Comparison of ENCODE assay signal across 2 cellular contexts in genomic region chr5:132259061-132259851, GRCh38.
A peak's percentile ranks its signal among the peaks of the same experiment; 100 is the strongest.
TF ChIP-seq lines count a peak whose summit lies in the region.

No MANE protein-coding gene starts in this region.

TF ChIP-seq in HEK293T, 16 proteins besides CTCF, POLR2A, EP300 and RAD21:
- TF ChIP-seq LEF1 (IDR thresholded peaks at IDR 0.05; ENCODE audit: borderline replicate concordance) (no peak), TARDBP (IDR thresholded peaks at IDR 0.05) (no peak), ELF4 (IDR thresholded peaks at IDR 0.05) (no peak), FOXM1 (IDR thresholded peaks at IDR 0.05; ENCODE audit: borderline replicate concordance) (no peak), CTBP1 (IDR thresholded peaks at IDR 0.05; ENCODE audit: borderline replicate concordance) (no peak), SP1 (IDR thresholded peaks at IDR 0.05) (no peak), PKNOX1 (IDR thresholded peaks at IDR 0.05) (no peak), L3MBTL2 (conservative IDR thresholded peaks at IDR 0.05) (peak; percentile 37; the same call in 1 of the 2 replicates)

TF ChIP-seq in K562, 482 proteins besides CTCF, POLR2A, EP300 and RAD21:
- 0 out of 2 replicates have a peak, but pooled peaks have one; percentile 25 for TF ChIP-seq CREM (IDR thresholded peaks at IDR 0.05; ENCODE audit: low read depth)
- no peak for TF ChIP-seq ARID2 (IDR thresholded peaks at IDR 0.05)
- TF ChIP-seq NFIC (IDR thresholded peaks at IDR 0.05): 0 out of 2 replicates have a peak, but pooled peaks have one; percentile 34
- TF ChIP-seq HDAC1 (IDR thresholded peaks at IDR 0.05): peak in 1 of 2 experiments; percentile 57; a peak in 1 of 4 replicates
- 0 out of 4 replicates have a peak, but pooled peaks of 1 of the 2 experiments have one; percentile 12 for TF ChIP-seq MLLT1 (IDR thresholded peaks at IDR 0.05)
- peak; percentile 97 for TF ChIP-seq ZBTB33 (CRISPR knock-in tag; IDR thresholded peaks at IDR 0.05)
- no peak for TF ChIP-seq ATF1 (CRISPR knock-in tag; IDR thresholded peaks at IDR 0.05)
- peak; percentile 13; the same call in 1 of the 2 replicates for TF ChIP-seq ATF1 (tag; IDR thresholded peaks at IDR 0.05)
- TF ChIP-seq CHD1 (IDR thresholded peaks at IDR 0.05; ENCODE audit: low read length): peak; percentile 43
- no peak for TF ChIP-seq PURB (CRISPR knock-in tag; IDR thresholded peaks at IDR 0.05; ENCODE audit: low read depth)
- no peak for TF ChIP-seq MCM7 (IDR thresholded peaks at IDR 0.05)
- TF ChIP-seq LARP7 (IDR thresholded peaks at IDR 0.05): no peak
- TF ChIP-seq CBX8 (IDR thresholded peaks at IDR 0.05; ENCODE audit: borderline replicate concordance, extremely low read depth, low read depth, low read length, poor library complexity, severe bottlenecking): no peak
- peak; percentile 67 for TF ChIP-seq MAX (CRISPR knock-in tag; IDR thresholded peaks at IDR 0.05)
- TF ChIP-seq ZNF592 (IDR thresholded peaks at IDR 0.05): 0 out of 2 replicates have a peak, but pooled peaks have one; percentile 12
- peak; percentile 55 for TF ChIP-seq L3MBTL2 (IDR thresholded peaks at IDR 0.05)
- TF ChIP-seq KLF16 (IDR thresholded peaks at IDR 0.05): no peak
- 0 out of 4 replicates have a peak, but pooled peaks of 1 of the 2 experiments have one; percentile 10 for TF ChIP-seq NRF1 (conservative IDR thresholded peaks at IDR 0.05 in 1 of 2, IDR thresholded peaks at IDR 0.05 in 1 of 2)
- no peak for TF ChIP-seq DDX20 (tag; IDR thresholded peaks at IDR 0.05; ENCODE audit: low read depth)
- no peak for TF ChIP-seq IRF2 (CRISPR knock-in tag; IDR thresholded peaks at IDR 0.05)
- TF ChIP-seq EWSR1 (IDR thresholded peaks at IDR 0.05; ENCODE audit: borderline replicate concordance, low read depth, partially characterized antibody): no peak
- no peak for TF ChIP-seq RB1 (IDR thresholded peaks at IDR 0.05; ENCODE audit: low read depth)
- no peak for TF ChIP-seq HCFC1 (IDR thresholded peaks at IDR 0.05; ENCODE audit: low read depth, low read length)
- TF ChIP-seq RBFOX2 (IDR thresholded peaks at IDR 0.05; ENCODE audit: low read depth, low read length): peak; percentile 51
- no peak for TF ChIP-seq MTA1 (IDR thresholded peaks at IDR 0.05; ENCODE audit: borderline replicate concordance)
- peak; percentile 13; the same call in 1 of the 2 replicates for TF ChIP-seq ZBTB7A (IDR thresholded peaks at IDR 0.05; ENCODE audit: borderline replicate concordance, control insufficient read depth, low read depth, low read length)
- no peak for TF ChIP-seq KLF6 (CRISPR knock-in tag; IDR thresholded peaks at IDR 0.05; ENCODE audit: borderline replicate concordance)
- TF ChIP-seq ZSCAN29 (IDR thresholded peaks at IDR 0.05): peak; percentile 72; the same call in 1 of the 2 replicates
- TF ChIP-seq PHF8 (IDR thresholded peaks at IDR 0.05; ENCODE audit: borderline replicate concordance, low read length): peak; percentile 3; the same call in 1 of the 2 replicates
- no peak for TF ChIP-seq TRIM25 (IDR thresholded peaks at IDR 0.05; ENCODE audit: borderline replicate concordance)
- TF ChIP-seq E2F6 (IDR thresholded peaks at IDR 0.05; ENCODE audit: borderline replicate concordance in 1 of 2, extremely low read depth in 1 of 2, insufficient read depth in 1 of 2, insufficient read length in 1 of 2, low read depth in 1 of 2, low read length in 1 of 2, poor library complexity in 1 of 2, severe bottlenecking in 1 of 2): peak; percentile 60 to 79
- 0 out of 2 replicates have a peak, but pooled peaks have one; percentile 34 for TF ChIP-seq OTX1 (CRISPR knock-in tag; IDR thresholded peaks at IDR 0.05)
- TF ChIP-seq NUFIP1 (IDR thresholded peaks at IDR 0.05; ENCODE audit: partially characterized antibody): no peak
- TF ChIP-seq ZNF639 (CRISPR knock-in tag; conservative IDR thresholded peaks at IDR 0.05 in 1 of 2, IDR thresholded peaks at IDR 0.05 in 1 of 2): no peak
- no peak for TF ChIP-seq CREB1 (IDR thresholded peaks at IDR 0.05)
- no peak; the same call in 1 of the 2 replicates for TF ChIP-seq CREB1 (CRISPR knock-in tag; IDR thresholded peaks at IDR 0.05)
- TF ChIP-seq POLR2G (IDR thresholded peaks at IDR 0.05; ENCODE audit: low read depth, low read length): peak; percentile 50
